Comparison of ENCODE assay signal across 1 cellular context in genomic region chr15:74786659-74787165, GRCh38.
TF ChIP-seq lines count a peak whose summit lies in the region.

No MANE protein-coding gene starts in this region.

TF ChIP-seq in GM12878, 131 proteins besides CTCF, POLR2A, EP300 and RAD21:
- TF ChIP-seq MEF2A (IDR thresholded peaks at IDR 0.05; ENCODE audit: insufficient read depth, low read depth, low read length) (no peak), SRF (IDR thresholded peaks at IDR 0.05; ENCODE audit: low read depth in 2 of 2, low read length in 2 of 2) (no peak), POLR2AphosphoS5 (IDR thresholded peaks at IDR 0.05; ENCODE audit: low read length) (no peak; the same call in 1 of the 2 replicates), SMAD5 (IDR thresholded peaks at IDR 0.05; ENCODE audit: low read depth) (0 out of 2 replicates have a peak, but pooled peaks have one; percentile 51), TCF12 (IDR thresholded peaks at IDR 0.05; ENCODE audit: low read depth, low read length) (0 out of 2 replicates have a peak, but pooled peaks have one; percentile 28), CBX3 (IDR thresholded peaks at IDR 0.05; ENCODE audit: borderline replicate concordance, low read depth) (no peak), CHD2 (IDR thresholded peaks at IDR 0.05; ENCODE audit: borderline replicate concordance, low read depth, low read length) (0 out of 2 replicates have a peak, but pooled peaks have one; percentile 9), ZBED1 (IDR thresholded peaks at IDR 0.05; ENCODE audit: borderline replicate concordance) (no peak), TARDBP (IDR thresholded peaks at IDR 0.05; ENCODE audit: borderline replicate concordance) (no peak), POU2F2 (IDR thresholded peaks at IDR 0.05; ENCODE audit: borderline replicate concordance, low read depth, low read length) (peak; percentile 31; the same call in 1 of the 3 replicates), EED (IDR thresholded peaks at IDR 0.05; ENCODE audit: low read depth) (no peak), ATF7 (IDR thresholded peaks at IDR 0.05; ENCODE audit: low read depth) (no peak), RFX5 (IDR thresholded peaks at IDR 0.05; ENCODE audit: low read depth, low read length) (no peak), NRF1 (conservative IDR thresholded peaks at IDR 0.05; ENCODE audit: low read depth, low read length) (no peak), NR2F1 (conservative IDR thresholded peaks at IDR 0.05) (no peak), NBN (IDR thresholded peaks at IDR 0.05) (no peak)
- TF ChIP-seq, protein P1, sequence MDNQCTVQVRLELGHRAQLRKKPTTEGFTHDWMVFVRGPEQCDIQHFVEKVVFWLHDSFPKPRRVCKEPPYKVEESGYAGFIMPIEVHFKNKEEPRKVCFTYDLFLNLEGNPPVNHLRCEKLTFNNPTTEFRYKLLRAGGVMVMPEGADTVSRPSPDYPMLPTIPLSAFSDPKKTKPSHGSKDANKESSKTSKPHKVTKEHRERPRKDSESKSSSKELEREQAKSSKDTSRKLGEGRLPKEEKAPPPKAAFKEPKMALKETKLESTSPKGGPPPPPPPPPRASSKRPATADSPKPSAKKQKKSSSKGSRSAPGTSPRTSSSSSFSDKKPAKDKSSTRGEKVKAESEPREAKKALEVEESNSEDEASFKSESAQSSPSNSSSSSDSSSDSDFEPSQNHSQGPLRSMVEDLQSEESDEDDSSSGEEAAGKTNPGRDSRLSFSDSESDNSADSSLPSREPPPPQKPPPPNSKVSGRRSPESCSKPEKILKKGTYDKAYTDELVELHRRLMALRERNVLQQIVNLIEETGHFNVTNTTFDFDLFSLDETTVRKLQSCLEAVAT (IDR thresholded peaks at IDR 0.05): no peak; the same call in 1 of the 2 replicates
- TF ChIP-seq, protein P2, sequence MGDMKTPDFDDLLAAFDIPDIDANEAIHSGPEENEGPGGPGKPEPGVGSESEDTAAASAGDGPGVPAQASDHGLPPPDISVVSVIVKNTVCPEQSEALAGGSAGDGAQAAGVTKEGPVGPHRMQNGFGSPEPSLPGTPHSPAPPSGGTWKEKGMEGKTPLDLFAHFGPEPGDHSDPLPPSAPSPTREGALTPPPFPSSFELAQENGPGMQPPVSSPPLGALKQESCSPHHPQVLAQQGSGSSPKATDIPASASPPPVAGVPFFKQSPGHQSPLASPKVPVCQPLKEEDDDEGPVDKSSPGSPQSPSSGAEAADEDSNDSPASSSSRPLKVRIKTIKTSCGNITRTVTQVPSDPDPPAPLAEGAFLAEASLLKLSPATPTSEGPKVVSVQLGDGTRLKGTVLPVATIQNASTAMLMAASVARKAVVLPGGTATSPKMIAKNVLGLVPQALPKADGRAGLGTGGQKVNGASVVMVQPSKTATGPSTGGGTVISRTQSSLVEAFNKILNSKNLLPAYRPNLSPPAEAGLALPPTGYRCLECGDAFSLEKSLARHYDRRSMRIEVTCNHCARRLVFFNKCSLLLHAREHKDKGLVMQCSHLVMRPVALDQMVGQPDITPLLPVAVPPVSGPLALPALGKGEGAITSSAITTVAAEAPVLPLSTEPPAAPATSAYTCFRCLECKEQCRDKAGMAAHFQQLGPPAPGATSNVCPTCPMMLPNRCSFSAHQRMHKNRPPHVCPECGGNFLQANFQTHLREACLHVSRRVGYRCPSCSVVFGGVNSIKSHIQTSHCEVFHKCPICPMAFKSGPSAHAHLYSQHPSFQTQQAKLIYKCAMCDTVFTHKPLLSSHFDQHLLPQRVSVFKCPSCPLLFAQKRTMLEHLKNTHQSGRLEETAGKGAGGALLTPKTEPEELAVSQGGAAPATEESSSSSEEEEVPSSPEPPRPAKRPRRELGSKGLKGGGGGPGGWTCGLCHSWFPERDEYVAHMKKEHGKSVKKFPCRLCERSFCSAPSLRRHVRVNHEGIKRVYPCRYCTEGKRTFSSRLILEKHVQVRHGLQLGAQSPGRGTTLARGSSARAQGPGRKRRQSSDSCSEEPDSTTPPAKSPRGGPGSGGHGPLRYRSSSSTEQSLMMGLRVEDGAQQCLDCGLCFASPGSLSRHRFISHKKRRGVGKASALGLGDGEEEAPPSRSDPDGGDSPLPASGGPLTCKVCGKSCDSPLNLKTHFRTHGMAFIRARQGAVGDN (IDR thresholded peaks at IDR 0.05): peak; percentile 0; the same call in 1 of the 2 replicates
